Comparison of ENCODE assay signal across 20 cellular contexts in the genomic region with DNA sequence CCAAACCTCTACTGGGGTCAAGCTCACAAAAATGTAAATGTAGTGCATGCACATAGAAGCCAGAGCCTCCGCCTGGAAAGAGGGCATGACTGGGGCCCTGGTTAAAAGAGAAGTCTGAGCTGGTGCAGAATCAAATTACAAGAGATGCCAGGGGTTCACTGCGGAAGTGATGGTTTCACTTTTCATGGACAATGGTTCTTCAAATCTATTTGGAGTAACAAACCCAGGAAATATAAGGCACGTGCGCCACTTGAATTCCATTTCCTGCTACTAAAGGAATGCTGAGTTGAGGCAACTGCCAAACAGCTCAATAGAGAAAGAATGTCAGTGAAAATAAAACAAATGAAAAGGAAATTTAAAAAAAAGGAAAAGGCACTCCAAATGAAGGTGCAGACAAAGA.
DNase-seq lines count a peak whose midpoint lies in the region; ATAC-seq, FAIRE-seq and TF ChIP-seq lines count a peak whose summit lies in the region.
"Had no signal": no experiment of that assay in that cellular context is flagged by ENCODE, and none has a peak within 500 bp of the region (broad histone marks: within the 10 kb centered on the region; RNA-seq: fewer than 3 reads in every experiment).

No MANE protein-coding gene starts in this region.

- H3K9me3 ChIP-seq in left ventricle myocardium inferior (replicated peaks) = no peaks in the 10 kb centered on the region
- H3K9me3 ChIP-seq: colonic mucosa, vagina had no signal

- H3K27ac Mint-ChIP-seq in effector memory CD8-positive, alpha-beta T cell = no peak overlapping the region

- no peaks in the 10 kb centered on the region for H3K4me1 ChIP-seq in left ventricle myocardium inferior
- H3K4me1 ChIP-seq: colonic mucosa, foreskin keratinocyte, vagina had no signal

- FAIRE-seq in urothelium cell line (lab: Jason Lieb, UNC) (no peak), frontal cortex (lab: Jason Lieb, UNC) (no peak)
- FAIRE-seq: GM19239, H1, islet of Langerhans had no signal

- H3K27me3 ChIP-seq in left ventricle myocardium inferior (ENCODE audit: low read depth) = no peaks in the 10 kb centered on the region
- H3K27me3 ChIP-seq: colonic mucosa, foreskin keratinocyte, vagina had no signal

- intact Hi-C loops in left ventricle myocardium superior (cut with micrococcal nuclease) = no loop called here
- intact Hi-C loops in left ventricle myocardium inferior (cut with micrococcal nuclease) = no loop called here

- H3K9me3 Mint-ChIP-seq in effector memory CD8-positive, alpha-beta T cell = no peaks in the 10 kb centered on the region

- DNase-seq in left ventricle myocardium superior (no peak), left ventricle myocardium inferior (no peak), RPMI7951 (ENCODE audit: low read depth) (peak; percentile 26), foreskin fibroblast (peak; percentile 31 to 49), urothelium cell line (ENCODE audit: low spot score) (peak; percentile 9), frontal cortex (ENCODE audit: low spot score in 2 of 2) (no peak)
- no peak for DNase-seq in activated CD8-positive, alpha-beta memory T cell treated with anti-CD3 and anti-CD28 coated beads, Interleukin-2, amount 50 U/mL, for 48 hours
- no peak for DNase-seq in effector memory CD8-positive, alpha-beta T cell
- DNase-seq: colonic mucosa; DMS79; foreskin keratinocyte; NCI-H1105 treated with DMSO at 0.1 percent for 48 hours; NCI-H774; SIG-M5; stimulated activated CD4-positive, alpha-beta T cell treated with anti-CD3 and anti-CD28 coated beads, Interleukin-4, amount 100 ng/mL, for 24 hours; stimulated activated naive CD4-positive, alpha-beta T cell had no signal

- H3K4me1 Mint-ChIP-seq in effector memory CD8-positive, alpha-beta T cell (ENCODE audit: low read depth in 2 of 2) = no peaks in the 10 kb centered on the region

- peaks cover 0 to 10% of the 10 kb centered on the region in 2 donors for H3K27me3 Mint-ChIP-seq in effector memory CD8-positive, alpha-beta T cell

- ATAC-seq in left ventricle myocardium superior = peak; percentile 22
- ATAC-seq in effector memory CD8-positive, alpha-beta T cell (replicated peaks) = no peak
- ATAC-seq: foreskin keratinocyte had no signal

- TF ChIP-seq CTCF in left ventricle myocardium inferior (IDR thresholded peaks at IDR 0.05; ENCODE audit: borderline replicate concordance) (no peak), foreskin fibroblast (IDR thresholded peaks at IDR 0.05; ENCODE audit: low read depth, low read length) (no peak)

- no peak overlapping the region for H3K4me3 Mint-ChIP-seq in effector memory CD8-positive, alpha-beta T cell

- no peaks in the 10 kb centered on the region for H3K36me3 Mint-ChIP-seq in effector memory CD8-positive, alpha-beta T cell (ENCODE audit: insufficient read depth)

- no peaks in the 10 kb centered on the region for H3K36me3 ChIP-seq in left ventricle myocardium inferior
- H3K36me3 ChIP-seq: colonic mucosa, vagina had no signal

- H3K27ac ChIP-seq in left ventricle myocardium inferior (replicated peaks) = no peak overlapping the region
- H3K27ac ChIP-seq: colonic mucosa, foreskin keratinocyte, vagina had no signal

- H3K4me3 ChIP-seq in left ventricle myocardium inferior (no peak overlapping the region), foreskin fibroblast (ENCODE audit: low read depth in 1 of 2, low read length in 2 of 2) (no peak overlapping the region)
- H3K4me3 ChIP-seq: colonic mucosa, vagina had no signal

Comparison
In these comparisons a context has a peak if more than half of its experiments do, and no peak if none do; other contexts are left out.
1. DNase-seq: peak in RPMI7951 (single experiment), foreskin fibroblast (2 of 2) and urothelium cell line (single experiment); none in left ventricle myocardium superior (single experiment), left ventricle myocardium inferior (single experiment), activated CD8-positive, alpha-beta memory T cell treated with anti-CD3 and anti-CD28 coated beads, Interleukin-2, amount 50 U/mL, for 48 hours (single experiment), effector memory CD8-positive, alpha-beta T cell (0 of 3) and frontal cortex (0 of 2).